ENCODE assay signal across 24 cellular contexts in genomic region chr12:29943683-29944082, GRCh38.
"Had no signal": no experiment of that assay in that cellular context is flagged by ENCODE, and none has a peak within 500 bp of the region (broad histone marks: within the 10 kb centered on the region; RNA-seq: fewer than 3 reads in every experiment).

No MANE protein-coding gene starts in this region.

- H3K27ac ChIP-seq: breast epithelium, gastroesophageal sphincter, heart left ventricle, left ventricle myocardium inferior, right atrium auricular region, upper lobe of left lung had no signal

- H3K4me1 Mint-ChIP-seq: activated naive CD4-positive, alpha-beta T cell treated with anti-CD3 and anti-CD28 coated beads, Interleukin-2, amount 50 U/mL, for 24 hours; stimulated activated naive CD8-positive, alpha-beta T cell treated with anti-CD3 and anti-CD28 coated beads, Interleukin-15, amount 100 ng/mL, for 72 hours had no signal

- H3K36me3 ChIP-seq: breast epithelium, gastroesophageal sphincter, heart left ventricle, left ventricle myocardium inferior, right atrium auricular region, upper lobe of left lung had no signal

- DNase-seq: activated CD4-positive, alpha-beta T cell treated with anti-CD3 and anti-CD28 coated beads, Interleukin-2, amount 50 U/mL, for 1 hour; activated CD8-positive, alpha-beta memory T cell treated with anti-CD3 and anti-CD28 coated beads, Interleukin-2, amount 50 U/mL, for 4 hours; activated effector memory CD4-positive, alpha-beta T cell treated with Interleukin-2 at 50 U/mL for 16 hours; activated T-cell treated with anti-CD3 and anti-CD28 coated beads, Interleukin-2, amount 50 U/mL, for 48 hours; amniotic stem cell; cerebellar nuclear complex; effector memory CD8-positive, alpha-beta T cell; heart left ventricle; left ventricle myocardium inferior; mammary epithelial cell; midbrain; occipital lobe; small intestine; stimulated activated CD4-positive, alpha-beta T cell treated with anti-CD3 and anti-CD28 coated beads, Interleukin-15, amount 100 ng/mL, for 24 hours; stimulated activated CD4-positive, alpha-beta T cell treated with anti-CD3 and anti-CD28 coated beads, Interleukin-4, amount 100 ng/mL, for 1 hour; stimulated activated naive CD8-positive, alpha-beta T cell treated with anti-CD3 and anti-CD28 coated beads, Interleukin-15, amount 100 ng/mL, for 72 hours; T1000; upper lobe of left lung had no signal

- H3K36me3 Mint-ChIP-seq: activated naive CD4-positive, alpha-beta T cell treated with anti-CD3 and anti-CD28 coated beads, Interleukin-2, amount 50 U/mL, for 24 hours had no signal

- ATAC-seq: activated CD4-positive, CD25-positive, alpha-beta regulatory T cell treated with anti-CD3 and anti-CD28 coated beads, Interleukin-2, amount 50 U/mL, for 24 hours; effector memory CD8-positive, alpha-beta T cell; gastroesophageal sphincter; heart left ventricle; stimulated activated naive CD8-positive, alpha-beta T cell treated with anti-CD3 and anti-CD28 coated beads, Interleukin-15, amount 100 ng/mL, for 72 hours had no signal

- H3K9me3 ChIP-seq: upper lobe of left lung had no signal

- H3K4me1 ChIP-seq: breast epithelium, gastroesophageal sphincter, heart left ventricle, left ventricle myocardium inferior, right atrium auricular region, upper lobe of left lung had no signal

- FAIRE-seq: small intestine had no signal

- H3K27me3 Mint-ChIP-seq: activated naive CD4-positive, alpha-beta T cell treated with anti-CD3 and anti-CD28 coated beads, Interleukin-2, amount 50 U/mL, for 24 hours; effector memory CD8-positive, alpha-beta T cell; stimulated activated naive CD8-positive, alpha-beta T cell treated with anti-CD3 and anti-CD28 coated beads, Interleukin-15, amount 100 ng/mL, for 72 hours had no signal

- H3K27ac Mint-ChIP-seq: activated naive CD4-positive, alpha-beta T cell treated with anti-CD3 and anti-CD28 coated beads, Interleukin-2, amount 50 U/mL, for 24 hours; effector memory CD8-positive, alpha-beta T cell; nephron; stimulated activated naive CD8-positive, alpha-beta T cell treated with anti-CD3 and anti-CD28 coated beads, Interleukin-15, amount 100 ng/mL, for 72 hours had no signal

- H3K27me3 ChIP-seq: breast epithelium, gastroesophageal sphincter, heart left ventricle, right atrium auricular region, upper lobe of left lung had no signal

- H3K4me3 ChIP-seq: breast epithelium, gastroesophageal sphincter, heart left ventricle, left ventricle myocardium inferior, right atrium auricular region, upper lobe of left lung had no signal

- H3K9me3 Mint-ChIP-seq: activated naive CD4-positive, alpha-beta T cell treated with anti-CD3 and anti-CD28 coated beads, Interleukin-2, amount 50 U/mL, for 24 hours; stimulated activated naive CD8-positive, alpha-beta T cell treated with anti-CD3 and anti-CD28 coated beads, Interleukin-15, amount 100 ng/mL, for 72 hours had no signal

- H3K4me3 Mint-ChIP-seq: activated naive CD4-positive, alpha-beta T cell treated with anti-CD3 and anti-CD28 coated beads, Interleukin-2, amount 50 U/mL, for 24 hours; effector memory CD8-positive, alpha-beta T cell; nephron; stimulated activated naive CD8-positive, alpha-beta T cell treated with anti-CD3 and anti-CD28 coated beads, Interleukin-15, amount 100 ng/mL, for 72 hours had no signal
